In the genomic region with DNA sequence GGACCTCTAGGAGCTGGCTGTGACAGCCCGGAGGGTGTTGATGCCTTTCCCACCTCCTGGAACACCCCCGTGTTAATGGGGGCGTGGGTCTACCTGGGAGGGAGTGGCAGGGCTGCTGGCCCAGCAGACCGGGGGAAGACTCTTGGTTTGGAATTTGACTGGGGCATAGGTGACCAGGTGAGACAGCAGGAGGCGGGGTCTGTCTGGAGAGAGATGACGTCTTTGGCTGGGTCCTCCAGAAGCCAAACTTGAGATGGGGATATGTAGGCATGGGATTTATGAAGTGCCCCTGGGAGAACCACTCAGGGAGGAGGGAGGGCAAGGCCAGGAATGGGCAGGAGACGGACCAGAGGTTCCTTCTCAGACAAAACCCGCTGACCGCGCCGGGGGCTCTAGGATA, we compare ENCODE assay signal across 1 cellular context.
TF ChIP-seq lines count a peak whose summit lies in the region.

No MANE protein-coding gene starts in this region.

TF ChIP-seq in HCT116, 20 proteins besides CTCF, POLR2A, EP300 and RAD21:
- TF ChIP-seq SIN3A (IDR thresholded peaks at IDR 0.05; ENCODE audit: low read depth) (no peak), EZH2 (IDR thresholded peaks at IDR 0.05) (no peak), ZNF274 (IDR thresholded peaks at IDR 0.05; ENCODE audit: low read depth, low read length) (no peak), ZFX (IDR thresholded peaks at IDR 0.05) (no peak), EGR1 (IDR thresholded peaks at IDR 0.05; ENCODE audit: low read depth) (no peak), POLR2AphosphoS5 (IDR thresholded peaks at IDR 0.05; ENCODE audit: low read depth, low read length) (no peak), CEBPB (IDR thresholded peaks at IDR 0.05; ENCODE audit: low read depth) (no peak), EZH2phosphoT487 (IDR thresholded peaks at IDR 0.05; ENCODE audit: borderline replicate concordance) (no peak), ELF1 (IDR thresholded peaks at IDR 0.05; ENCODE audit: borderline replicate concordance, low read depth) (no peak), FOSL1 (IDR thresholded peaks at IDR 0.05; ENCODE audit: low read depth) (no peak), YY1 (IDR thresholded peaks at IDR 0.05; ENCODE audit: extremely low read depth, insufficient replicate concordance, low read depth, low read length) (no peak), SP1 (IDR thresholded peaks at IDR 0.05; ENCODE audit: low read depth) (no peak), CBX3 (IDR thresholded peaks at IDR 0.05; ENCODE audit: low read depth) (no peak)
- TF ChIP-seq, protein P1, sequence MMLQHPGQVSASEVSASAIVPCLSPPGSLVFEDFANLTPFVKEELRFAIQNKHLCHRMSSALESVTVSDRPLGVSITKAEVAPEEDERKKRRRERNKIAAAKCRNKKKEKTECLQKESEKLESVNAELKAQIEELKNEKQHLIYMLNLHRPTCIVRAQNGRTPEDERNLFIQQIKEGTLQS (IDR thresholded peaks at IDR 0.05): no peak
- TF ChIP-seq, protein P2, sequence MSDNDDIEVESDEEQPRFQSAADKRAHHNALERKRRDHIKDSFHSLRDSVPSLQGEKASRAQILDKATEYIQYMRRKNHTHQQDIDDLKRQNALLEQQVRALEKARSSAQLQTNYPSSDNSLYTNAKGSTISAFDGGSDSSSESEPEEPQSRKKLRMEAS (IDR thresholded peaks at IDR 0.05): no peak
- TF ChIP-seq, protein P3, sequence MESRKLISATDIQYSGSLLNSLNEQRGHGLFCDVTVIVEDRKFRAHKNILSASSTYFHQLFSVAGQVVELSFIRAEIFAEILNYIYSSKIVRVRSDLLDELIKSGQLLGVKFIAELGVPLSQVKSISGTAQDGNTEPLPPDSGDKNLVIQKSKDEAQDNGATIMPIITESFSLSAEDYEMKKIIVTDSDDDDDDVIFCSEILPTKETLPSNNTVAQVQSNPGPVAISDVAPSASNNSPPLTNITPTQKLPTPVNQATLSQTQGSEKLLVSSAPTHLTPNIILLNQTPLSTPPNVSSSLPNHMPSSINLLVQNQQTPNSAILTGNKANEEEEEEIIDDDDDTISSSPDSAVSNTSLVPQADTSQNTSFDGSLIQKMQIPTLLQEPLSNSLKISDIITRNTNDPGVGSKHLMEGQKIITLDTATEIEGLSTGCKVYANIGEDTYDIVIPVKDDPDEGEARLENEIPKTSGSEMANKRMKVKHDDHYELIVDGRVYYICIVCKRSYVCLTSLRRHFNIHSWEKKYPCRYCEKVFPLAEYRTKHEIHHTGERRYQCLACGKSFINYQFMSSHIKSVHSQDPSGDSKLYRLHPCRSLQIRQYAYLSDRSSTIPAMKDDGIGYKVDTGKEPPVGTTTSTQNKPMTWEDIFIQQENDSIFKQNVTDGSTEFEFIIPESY (IDR thresholded peaks at IDR 0.05; ENCODE audit: extremely low read depth, insufficient replicate concordance, low read length): no peak
